In the genomic region with DNA sequence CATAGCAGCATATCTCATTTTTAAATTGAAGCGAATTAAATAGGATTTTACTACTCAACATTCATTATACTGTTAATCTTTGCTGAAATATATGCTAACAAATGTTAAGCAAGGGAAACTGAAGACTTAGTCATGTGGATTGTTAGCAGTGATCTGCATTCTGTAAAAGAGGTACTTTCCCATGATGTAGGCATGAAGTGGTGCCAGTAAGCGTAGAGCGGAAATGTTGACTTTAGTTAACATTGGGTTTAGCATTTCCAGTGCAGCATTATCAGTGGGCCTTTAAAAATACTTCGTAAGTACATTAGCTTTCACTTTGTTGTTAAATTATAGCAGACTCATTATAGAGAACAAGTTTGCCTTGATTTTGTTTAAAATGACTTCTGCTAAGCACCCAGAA, we compare ENCODE assay signal across 1 cellular context.
TF ChIP-seq lines count a peak whose summit lies in the region.

No MANE protein-coding gene starts in this region.

TF ChIP-seq in SK-N-SH, 30 proteins besides CTCF, POLR2A, EP300 and RAD21 (continued from another document):
- TF ChIP-seq, protein P1, sequence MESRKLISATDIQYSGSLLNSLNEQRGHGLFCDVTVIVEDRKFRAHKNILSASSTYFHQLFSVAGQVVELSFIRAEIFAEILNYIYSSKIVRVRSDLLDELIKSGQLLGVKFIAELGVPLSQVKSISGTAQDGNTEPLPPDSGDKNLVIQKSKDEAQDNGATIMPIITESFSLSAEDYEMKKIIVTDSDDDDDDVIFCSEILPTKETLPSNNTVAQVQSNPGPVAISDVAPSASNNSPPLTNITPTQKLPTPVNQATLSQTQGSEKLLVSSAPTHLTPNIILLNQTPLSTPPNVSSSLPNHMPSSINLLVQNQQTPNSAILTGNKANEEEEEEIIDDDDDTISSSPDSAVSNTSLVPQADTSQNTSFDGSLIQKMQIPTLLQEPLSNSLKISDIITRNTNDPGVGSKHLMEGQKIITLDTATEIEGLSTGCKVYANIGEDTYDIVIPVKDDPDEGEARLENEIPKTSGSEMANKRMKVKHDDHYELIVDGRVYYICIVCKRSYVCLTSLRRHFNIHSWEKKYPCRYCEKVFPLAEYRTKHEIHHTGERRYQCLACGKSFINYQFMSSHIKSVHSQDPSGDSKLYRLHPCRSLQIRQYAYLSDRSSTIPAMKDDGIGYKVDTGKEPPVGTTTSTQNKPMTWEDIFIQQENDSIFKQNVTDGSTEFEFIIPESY (IDR thresholded peaks at IDR 0.05; ENCODE audit: borderline replicate concordance, low read depth) = no peak
- no peak for TF ChIP-seq USF1 (IDR thresholded peaks at IDR 0.05; ENCODE audit: borderline replicate concordance, low read depth)
- no peak for TF ChIP-seq ELF1 (IDR thresholded peaks at IDR 0.05)
